29 cellular contexts compared by ENCODE assay signal in the genomic region with DNA sequence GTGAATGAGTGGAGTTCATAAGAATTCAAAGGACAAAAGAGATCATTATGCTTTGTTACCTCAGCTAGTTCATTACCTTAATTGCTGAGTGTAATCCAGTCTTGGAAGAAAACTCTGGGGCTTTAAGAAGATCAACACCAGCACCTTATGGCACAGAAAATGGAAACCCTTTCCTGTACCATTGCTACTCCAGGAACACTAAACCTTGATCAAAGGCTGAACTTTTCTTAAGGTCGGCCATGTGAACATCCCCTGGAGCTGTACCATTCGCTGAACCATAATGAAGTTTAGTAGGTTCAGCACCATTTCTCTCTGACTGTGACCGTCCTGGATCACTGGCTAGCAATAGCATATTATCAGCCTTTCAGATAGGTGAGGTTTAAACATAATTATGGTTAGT.
A peak's percentile ranks its signal among the peaks of the same experiment; 100 is the strongest.
DNase-seq lines count a peak whose midpoint lies in the region; ATAC-seq and TF ChIP-seq lines count a peak whose summit lies in the region.
"Had no signal": no experiment of that assay in that cellular context is flagged by ENCODE, and none has a peak within 500 bp of the region (broad histone marks: within the 10 kb centered on the region; RNA-seq: fewer than 3 reads in every experiment).

No MANE protein-coding gene starts in this region.

- peaks cover 6% of the 10 kb centered on the region for H3K36me3 Mint-ChIP-seq in endodermal cell (ENCODE audit: low read depth)
- H3K36me3 Mint-ChIP-seq: activated naive CD4-positive, alpha-beta T cell treated with anti-CD3 and anti-CD28 coated beads, Interleukin-2, amount 10 ng/mL, durations not matched to agents 7 days and 5 days had no signal

- 91% methylated on average over 3 of the region's 3 CpGs for WGBS in esophagus squamous epithelium, 2 donors
- 92 to 95% methylated on average over 3 of the region's 3 CpGs for WGBS in endodermal cell (ENCODE audit: insufficient coverage in 1 of 2, insufficient read length in 1 of 2), 2 experiments

- H3K27me3 ChIP-seq in HAP-1 (ENCODE audit: low read depth), result no peaks in the 10 kb centered on the region
- H3K27me3 ChIP-seq in neural cell (ENCODE audit: insufficient read depth, low read depth, low read length), result no peaks in the 10 kb centered on the region
- no peaks in the 10 kb centered on the region for H3K27me3 ChIP-seq in esophagus squamous epithelium
- H3K27me3 ChIP-seq in endodermal cell (ENCODE audit: control insufficient read depth, insufficient read depth, low read length, poor library complexity, severe bottlenecking), result no peaks in the 10 kb centered on the region
- H3K27me3 ChIP-seq: left lung, right lobe of liver, tibial artery had no signal

- ATAC-seq in HG02840 (IDR thresholded peaks at IDR 0.05; ENCODE audit: low FRiP score, unreplicated experiment), result no peak
- ATAC-seq: activated T-helper 17 cell treated with anti-CD3 and anti-CD28 coated beads, Interleukin-2, amount 50 U/mL, for 72 hours; K562; left lung; right lobe of liver had no signal

- no peaks in the 10 kb centered on the region for H3K27me3 Mint-ChIP-seq in endodermal cell (ENCODE audit: insufficient read depth)
- H3K27me3 Mint-ChIP-seq: activated naive CD4-positive, alpha-beta T cell treated with anti-CD3 and anti-CD28 coated beads, Interleukin-2, amount 10 ng/mL, durations not matched to agents 7 days and 5 days; activated T-helper 17 cell treated with anti-CD3 and anti-CD28 coated beads, Interleukin-2, amount 50 U/mL, for 72 hours; B cell had no signal

- TF ChIP-seq RAD21 in neural cell (conservative IDR thresholded peaks at IDR 0.05), result no peak

- TF ChIP-seq CTCF in neural cell (IDR thresholded peaks at IDR 0.05; ENCODE audit: poor library complexity, severe bottlenecking), result no peak
- TF ChIP-seq CTCF in esophagus squamous epithelium (IDR thresholded peaks at IDR 0.05), result no peak
- TF ChIP-seq CTCF in endodermal cell (conservative IDR thresholded peaks at IDR 0.05), result no peak

- peaks cover 9% of the 10 kb centered on the region for H4K20me1 ChIP-seq in neural cell (ENCODE audit: insufficient read depth)

- in situ Hi-C loops in HAP-1 (cut with MboI; ENCODE audit: low sequenced_read_pairs), result no loop called here

- H3K4me1 ChIP-seq in HAP-1 (peaks cover 34% of the 10 kb centered on the region), esophagus squamous epithelium (peaks cover 0 to 3% (median 0%) of the 10 kb centered on the region in 3 donors), endodermal cell (ENCODE audit: control insufficient read depth, insufficient read depth, low read length) (no peaks in the 10 kb centered on the region)
- H3K4me1 ChIP-seq: right lobe of liver had no signal

- H3K9me3 ChIP-seq in HAP-1 (no peaks in the 10 kb centered on the region), neural cell (ENCODE audit: low read length) (no peaks in the 10 kb centered on the region), esophagus squamous epithelium (no peaks in the 10 kb centered on the region), endodermal cell (ENCODE audit: control insufficient read depth, low read length) (peaks cover 6% of the 10 kb centered on the region)
- H3K9me3 ChIP-seq: left lung, right lobe of liver, tibial artery had no signal

- peaks cover 99% of the 10 kb centered on the region for H3K79me2 ChIP-seq in neural cell (replicated peaks; ENCODE audit: insufficient read depth, low read length)

- no peak overlapping the region for H2AFZ ChIP-seq in neural cell (ENCODE audit: low read depth, low read length)

- peak overlapping the region; percentile 67 for H3K27ac ChIP-seq in neural cell (ENCODE audit: low read length)
- H3K27ac ChIP-seq in esophagus squamous epithelium, result no peak overlapping the region
- H3K27ac ChIP-seq in endodermal cell (ENCODE audit: low read depth, low read length), result no peak overlapping the region
- H3K27ac ChIP-seq: left lung, right lobe of liver, VCaP had no signal

- TF ChIP-seq EP300 in neural cell (conservative IDR thresholded peaks at IDR 0.05; ENCODE audit: poor library complexity, severe bottlenecking), result no peak

- no peaks in the 10 kb centered on the region for H3K9me2 ChIP-seq in neural cell (ENCODE audit: insufficient read depth, low read length)

- H3K9ac ChIP-seq in neural cell (ENCODE audit: low read length) (no peak overlapping the region), endodermal cell (ENCODE audit: extremely low read depth, low read length, poor library complexity, severe bottlenecking) (no peak overlapping the region)

- TF ChIP-seq POLR2A in esophagus squamous epithelium (IDR thresholded peaks at IDR 0.05), result no peak

- peaks cover 24% of the 10 kb centered on the region for H3F3A ChIP-seq in neural cell (ENCODE audit: insufficient read depth, low read length, poor library complexity, severe bottlenecking)

- no peak overlapping the region for H3K4me3 Mint-ChIP-seq in endodermal cell
- H3K4me3 Mint-ChIP-seq: activated naive CD4-positive, alpha-beta T cell treated with anti-CD3 and anti-CD28 coated beads, Interleukin-2, amount 10 ng/mL, durations not matched to agents 7 days and 5 days; activated T-helper 17 cell treated with anti-CD3 and anti-CD28 coated beads, Interleukin-2, amount 50 U/mL, for 72 hours; B cell had no signal

- no peaks in the 10 kb centered on the region for H3K36me3 ChIP-seq in HAP-1 (replicated peaks)
- no peaks in the 10 kb centered on the region for H3K36me3 ChIP-seq in neural cell (ENCODE audit: insufficient read depth, low read length)
- H3K36me3 ChIP-seq in esophagus squamous epithelium, result no peaks in the 10 kb centered on the region
- peaks cover 5% of the 10 kb centered on the region for H3K36me3 ChIP-seq in endodermal cell (ENCODE audit: control insufficient read depth, insufficient read depth, low read length)
- H3K36me3 ChIP-seq: left lung, right lobe of liver, tibial artery had no signal

- no peaks in the 10 kb centered on the region for H3K9me3 Mint-ChIP-seq in endodermal cell
- H3K9me3 Mint-ChIP-seq: activated naive CD4-positive, alpha-beta T cell treated with anti-CD3 and anti-CD28 coated beads, Interleukin-2, amount 10 ng/mL, durations not matched to agents 7 days and 5 days; activated T-helper 17 cell treated with anti-CD3 and anti-CD28 coated beads, Interleukin-2, amount 50 U/mL, for 72 hours had no signal

- H3K4me2 ChIP-seq in neural cell (ENCODE audit: low read length), result peak overlapping the region; percentile 37

- intact Hi-C loops in esophagus squamous epithelium (cut with DNase I), result no loop called here

- H3K4me3 ChIP-seq in HAP-1 (no peak overlapping the region), neural cell (ENCODE audit: low read length) (peak overlapping the region; percentile 21), esophagus squamous epithelium (no peak overlapping the region), endodermal cell (ENCODE audit: low read length) (no peak overlapping the region)
- H3K4me3 ChIP-seq: K562, left lung, right lobe of liver, tibial artery had no signal

- H3K27ac Mint-ChIP-seq in endodermal cell, result no peak overlapping the region
- H3K27ac Mint-ChIP-seq: activated naive CD4-positive, alpha-beta T cell treated with anti-CD3 and anti-CD28 coated beads, Interleukin-2, amount 10 ng/mL, durations not matched to agents 7 days and 5 days; activated T-helper 17 cell treated with anti-CD3 and anti-CD28 coated beads, Interleukin-2, amount 50 U/mL, for 72 hours; B cell had no signal

- peaks cover 26% of the 10 kb centered on the region for H3K4me1 Mint-ChIP-seq in endodermal cell
- H3K4me1 Mint-ChIP-seq: activated naive CD4-positive, alpha-beta T cell treated with anti-CD3 and anti-CD28 coated beads, Interleukin-2, amount 10 ng/mL, durations not matched to agents 7 days and 5 days; activated T-helper 17 cell treated with anti-CD3 and anti-CD28 coated beads, Interleukin-2, amount 50 U/mL, for 72 hours had no signal

- DNase-seq in D341Med (ENCODE audit: low spot score) (peak; percentile 56), HAP-1 (ENCODE audit: low spot score in 2 of 2) (peak; percentile 15 to 62), SK-N-DZ (ENCODE audit: low spot score) (peak; percentile 65), esophagus squamous epithelium (lab: John Stamatoyannopoulos, UW) (no peak), endodermal cell (no peak)
- DNase-seq: ACHN; activated CD4-positive, alpha-beta T cell treated with anti-CD3 and anti-CD28 coated beads for 4 hours; activated naive CD4-positive, alpha-beta T cell treated with anti-CD3 and anti-CD28 coated beads, Interleukin-2, amount 10 ng/mL, durations not matched to agents 7 days and 5 days; DMS79; hypothalamus; left lung; mesendoderm; NCI-H1092 treated with DMSO at 0.1 percent for 48 hours; NCI-H187 treated with DMSO at 0.1 percent for 48 hours; NCI-H226; NCI-H748 treated with DMSO at 0.1 percent for 48 hours; posterior cingulate gyrus; right lobe of liver; SIG-M5; stimulated activated CD4-positive, alpha-beta T cell treated with anti-CD3 and anti-CD28 coated beads, Interleukin-12 subunit alpha, Interleukin-12 subunit beta, amount 100 ng/mL, for 4 hours; stimulated activated CD4-positive, alpha-beta T cell treated with anti-CD3 and anti-CD28 coated beads, Interleukin-2, amount 100 ng/mL, for 48 hours; T1000; tibial artery had no signal

TF ChIP-seq in neural cell, 6 proteins besides CTCF, POLR2A, EP300 and RAD21 (continues in another document):
- TF ChIP-seq REST (IDR thresholded peaks at IDR 0.05; ENCODE audit: borderline replicate concordance) (no peak), MXI1 (conservative IDR thresholded peaks at IDR 0.05; ENCODE audit: poor library complexity, severe bottlenecking) (no peak)

Comparison
In these comparisons a context has a peak if more than half of its experiments do, and no peak if none do; other contexts are left out.
1. DNase-seq: peak in D341Med (single experiment), HAP-1 (2 of 2) and SK-N-DZ (single experiment); none in esophagus squamous epithelium (single experiment) and endodermal cell (single experiment).